12 cellular contexts compared by ENCODE assay signal in genomic region chr6:136753624-136754023, GRCh38. TPM values are rescaled to one million over a fixed set of nuclear protein-coding genes. Genes with fewer than 3 reads are reported as not detected.
DNase-seq lines count a peak whose midpoint lies in the region; ATAC-seq, FAIRE-seq and TF ChIP-seq lines count a peak whose summit lies in the region.
"Had no signal": no experiment of that assay in that cellular context is flagged by ENCODE, and none has a peak within 500 bp of the region (broad histone marks: within the 10 kb centered on the region; RNA-seq: fewer than 3 reads in every experiment).

No MANE protein-coding gene starts in this region.

- TF ChIP-seq EP300 in HepG2 (IDR thresholded peaks at IDR 0.05; ENCODE audit: low read depth in 2 of 2, low read length in 2 of 2) = no peak
- no peak for TF ChIP-seq EP300 in HepG2 (CRISPR knock-in tag; IDR thresholded peaks at IDR 0.05; ENCODE audit: borderline replicate concordance)

- H3K4me1 ChIP-seq in HepG2 (ENCODE audit: insufficient read depth, low read length) (no peaks in the 10 kb centered on the region), colonic mucosa (peaks cover 24% of the 10 kb centered on the region)

- no peaks in the 10 kb centered on the region for H3K36me3 ChIP-seq in HepG2 (replicated peaks in 1 of 2; ENCODE audit: control insufficient read depth in 1 of 2, insufficient read depth in 2 of 2, low read length in 2 of 2)
- H3K36me3 ChIP-seq in colonic mucosa = no peaks in the 10 kb centered on the region
- H3K36me3 ChIP-seq: left ventricle myocardium inferior, suprapubic skin had no signal

- H3K27ac ChIP-seq in HepG2 (ENCODE audit: extremely low read length, insufficient read depth, low read length) (no peak overlapping the region), colonic mucosa (no peak overlapping the region)
- H3K27ac ChIP-seq: C4-2B, suprapubic skin had no signal

- POLR2A ChIA-PET in HepG2 (lab: Yijun Ruan, JAX) = no interaction called here

- no peak overlapping the region for H3K9ac ChIP-seq in HepG2 (ENCODE audit: insufficient read depth, low read depth, low read length)
- H3K9ac ChIP-seq in colonic mucosa (ENCODE audit: low read depth in 2 of 2, low read length in 2 of 2) = no peak overlapping the region

- TF ChIP-seq CTCF in HepG2 (CRISPR knock-in tag; IDR thresholded peaks at IDR 0.05) = no peak
- TF ChIP-seq CTCF in colonic mucosa (IDR thresholded peaks at IDR 0.05) = no peak

- no TSS peak for BruUV-seq in HepG2 (replicated peaks; lab: Mats Ljungman, UMichigan)

- ATAC-seq in HepG2 = no peak
- ATAC-seq in GM18517 (IDR thresholded peaks at IDR 0.05; ENCODE audit: unreplicated experiment) = no peak

- TF ChIP-seq POLR2A in HepG2 (IDR thresholded peaks at IDR 0.05; ENCODE audit: insufficient read depth in 1 of 2, low read depth in 2 of 2, low read length in 2 of 2) = no peak

- CTCF ChIA-PET in HepG2 (lab: Yijun Ruan, JAX; ENCODE audit: low intra/inter-chr PET ratio, low total read pairs) = no interaction called here

- in situ Hi-C loops in HepG2 (cut with HindIII; ENCODE audit: extremely low pct_ligation_motif_present, low pct_unique_long_range_greater_than_20kb) = no loop called here

- FAIRE-seq in HepG2 (lab: Jason Lieb, UNC) = no peak

- H3K27me3 ChIP-seq in HepG2 (ENCODE audit: control insufficient read depth in 1 of 2, insufficient read depth in 2 of 2, low read length in 2 of 2) (peaks cover 0 to 6% of the 10 kb centered on the region in 2 experiments; a peak in 2 of 5 replicates), colonic mucosa (no peaks in the 10 kb centered on the region)
- H3K27me3 ChIP-seq: suprapubic skin had no signal

- no peak overlapping the region for H2AFZ ChIP-seq in HepG2 (ENCODE audit: low read length)

- no peaks in the 10 kb centered on the region for H3K9me3 ChIP-seq in HepG2 (ENCODE audit: low read length)
- no peaks in the 10 kb centered on the region for H3K9me3 ChIP-seq in colonic mucosa
- H3K9me3 ChIP-seq: left ventricle myocardium inferior, suprapubic skin had no signal

- no peaks in the 10 kb centered on the region for H3K79me2 ChIP-seq in HepG2 (ENCODE audit: insufficient read depth, low read length)

- WGBS in HepG2 (ENCODE audit: low lambda C conversion rate) = 46% methylated on average over 7 of the region's 7 CpGs

- no peak for TF ChIP-seq RAD21 in HepG2 (CRISPR knock-in tag; IDR thresholded peaks at IDR 0.05)

- intact Hi-C loops in HepG2 (cut with micrococcal nuclease; ENCODE audit: unreplicated experiment) (no loop called here), colonic mucosa (cut with DNase I) (no loop called here)

- no peak overlapping the region for H3K4me2 ChIP-seq in HepG2 (ENCODE audit: low read depth, low read length)

- DNase-seq in T follicular helper cell (ENCODE audit: low read depth) (peak; percentile 75), activated T-cell treated with anti-CD3 and anti-CD28 coated beads for 1 hour (ENCODE audit: low read depth) (peak; percentile 35), HepG2 (ENCODE audit: low spot score) (no peak), colonic mucosa (no peak), RPMI8226 (no peak)
- peak; percentile 70 for DNase-seq in effector CD4-positive, alpha-beta T cell
- peak; percentile 16 to 43 (median 41) for DNase-seq in stimulated activated CD4-positive, alpha-beta T cell treated with anti-CD3 and anti-CD28 coated beads, TNF-alpha, amount 100 ng/mL, for 24 hours (ENCODE audit: low read depth in 3 of 3)
- DNase-seq: left ventricle myocardium inferior, NCI-H526 had no signal

- H3K4me3 ChIP-seq in HepG2 (replicated peaks in 1 of 3; ENCODE audit: insufficient read depth in 1 of 3, low read depth in 2 of 3, low read length in 3 of 3) = no peak overlapping the region
- H3K4me3 ChIP-seq in colonic mucosa = no peak overlapping the region
- H3K4me3 ChIP-seq: left ventricle myocardium inferior, suprapubic skin had no signal

- H4K20me1 ChIP-seq in HepG2 (ENCODE audit: insufficient read depth, low read length) = no peaks in the 10 kb centered on the region

TF ChIP-seq in HepG2, 621 proteins besides CTCF, POLR2A, EP300 and RAD21:
- TF ChIP-seq ZFP91 (CRISPR knock-in tag; IDR thresholded peaks at IDR 0.05; ENCODE audit: borderline replicate concordance) = no peak
- TF ChIP-seq KLF9 (CRISPR knock-in tag; IDR thresholded peaks at IDR 0.05; ENCODE audit: low read depth) = no peak
- no peak for TF ChIP-seq ONECUT2 (CRISPR knock-in tag; IDR thresholded peaks at IDR 0.05)
- TF ChIP-seq ZNF761 (CRISPR knock-in tag; conservative IDR thresholded peaks at IDR 0.05) = no peak

RNA-seq across cellular contexts. Expression of gene MAP3K5, which starts 38.7 kb away (rescaled TPM):
- total RNA-seq in HepG2 (2016; rRNA removed; fragmentation: Illumina TruSeq; extraction: Trizol) (not detected in 2 replicates), colonic mucosa (10 to 100 TPM; 15.3 to 17.1 TPM)
- total RNA-seq in HepG2 (2016; cell fraction: cytosol; rRNA removed; fragmentation: Illumina TruSeq; extraction: Trizol; ENCODE audit: low read depth) = under 0.01 TPM in 1 of 2 replicates, not detected in the other
- total RNA-seq in HepG2 (2016; cell fraction: insoluble cytoplasmic fraction; rRNA removed; fragmentation: Illumina TruSeq; extraction: Trizol) = not detected in 2 replicates
- total RNA-seq in HepG2 (2016; cell fraction: membrane; rRNA removed; fragmentation: Illumina TruSeq; extraction: Trizol) = not detected in 2 replicates
- not detected in 2 replicates for total RNA-seq in HepG2 (2016; cell fraction: nucleus; rRNA removed; fragmentation: Illumina TruSeq; extraction: Trizol)
- not detected in 2 replicates for polyA plus RNA-seq in HepG2 (2011; rRNA removed)
- not detected in 2 replicates for polyA plus RNA-seq in HepG2 (2011; cell fraction: cytosol; rRNA removed)
- polyA plus RNA-seq in HepG2 (2011; cell fraction: nucleus; rRNA removed) = not detected in 2 replicates
- polyA plus RNA-seq in HepG2 (2012) = not detected in 2 replicates
- not detected in 2 replicates for polyA plus RNA-seq in HepG2 (2016; cell fraction: cytosol; fragmentation: Illumina TruSeq; extraction: Trizol; ENCODE audit: low read depth)
- polyA plus RNA-seq in HepG2 (2016; cell fraction: insoluble cytoplasmic fraction; fragmentation: Illumina TruSeq; extraction: Trizol; ENCODE audit: low read depth) = not detected in 2 replicates
- not detected in 2 replicates for polyA plus RNA-seq in HepG2 (2016; cell fraction: membrane; fragmentation: Illumina TruSeq; extraction: Trizol; ENCODE audit: low read depth)
- not detected in 2 replicates for polyA plus RNA-seq in HepG2 (2016; cell fraction: nucleus; fragmentation: Illumina TruSeq; extraction: Trizol; ENCODE audit: insufficient read depth, low read depth)
- 8.5 TPM in 1 of 2 replicates, not detected in the other for polyA minus RNA-seq in HepG2 (2011; rRNA and poly(A)+ RNA removed; ENCODE audit: low replicate concordance)
- polyA minus RNA-seq in HepG2 (2011; cell fraction: cytosol; rRNA and poly(A)+ RNA removed) = 0.20 TPM in 1 of 2 replicates, not detected in the other
- polyA minus RNA-seq in HepG2 (2011; cell fraction: nucleus; rRNA and poly(A)+ RNA removed) = not detected in 2 replicates

Comparison
In these comparisons a context has a peak if more than half of its experiments do, and no peak if none do; other contexts are left out.
1. DNase-seq: peak in T follicular helper cell (single experiment), activated T-cell treated with anti-CD3 and anti-CD28 coated beads for 1 hour (single experiment), effector CD4-positive, alpha-beta T cell (single experiment) and stimulated activated CD4-positive, alpha-beta T cell treated with anti-CD3 and anti-CD28 coated beads, TNF-alpha, amount 100 ng/mL, for 24 hours (3 of 3); none in HepG2 (single experiment), colonic mucosa (single experiment) and RPMI8226 (single experiment).
2. RNA of gene MAP3K5, which starts 38.7 kb away (total RNA-seq): 15.3 to 17.1 TPM in colonic mucosa; under 0.01 TPM in HepG2; every median in the first group is over 10 times any median in the second.